In genomic region chr2:17879913-17880274, GRCh38 we compare ENCODE assay signal across 9 cellular contexts. TPM values are rescaled to one million over a fixed set of nuclear protein-coding genes. Genes with fewer than 3 reads are reported as not detected.
A peak's percentile ranks its signal among the peaks of the same experiment; 100 is the strongest.
DNase-seq lines count a peak whose midpoint lies in the region; ATAC-seq and TF ChIP-seq lines count a peak whose summit lies in the region.
"Had no signal": no experiment of that assay in that cellular context is flagged by ENCODE, and none has a peak within 500 bp of the region (broad histone marks: within the 10 kb centered on the region; RNA-seq: fewer than 3 reads in every experiment).

No MANE protein-coding gene starts in this region.

- no peak overlapping the region for H2BK20ac ChIP-seq in H9 (ENCODE audit: low read depth, low read length, poor library complexity, severe bottlenecking)

- no peaks in the 10 kb centered on the region for H4K20me1 ChIP-seq in H9 (ENCODE audit: control insufficient read depth, insufficient read depth, insufficient read length)

- H2AFZ ChIP-seq in H9 (ENCODE audit: low read length), result no peak overlapping the region

- no peak overlapping the region for H2BK15ac ChIP-seq in H9 (ENCODE audit: low read depth, low read length)

- H3K9me3 Mint-ChIP-seq in H9, result peaks cover 0 to 2% of the 10 kb centered on the region in 2 experiments; a peak in 2 of 5 replicates

- peaks cover 36% of the 10 kb centered on the region for H3K27me3 Mint-ChIP-seq in H9 (ENCODE audit: low read depth)

- H3K14ac ChIP-seq in H9 (ENCODE audit: insufficient read depth, low read length), result no peak overlapping the region

- no peak overlapping the region for H4K8ac ChIP-seq in H9 (replicated peaks; ENCODE audit: insufficient read length, low read depth, low read length)

- H3K23me2 ChIP-seq in H9 (ENCODE audit: insufficient read length, low read depth, low read length, poor library complexity, severe bottlenecking), result peaks cover 12% of the 10 kb centered on the region

- no peaks in the 10 kb centered on the region for H3K79me1 ChIP-seq in H9 (ENCODE audit: insufficient read depth, low read depth, low read length, poor library complexity, severe bottlenecking)

- no peak overlapping the region for H4K91ac ChIP-seq in H9 (ENCODE audit: insufficient read length, low read depth, low read length)

- no peak overlapping the region for H3K18ac ChIP-seq in H9 (ENCODE audit: insufficient read length, low read depth, low read length)

- DNase-seq in H9 (no peak), SJCRH30 (no peak), iPS DF 6.9 (ENCODE audit: low read depth, low spot score) (no peak), retinal pigment epithelial cell (ENCODE audit: low read depth) (no peak), aorta (no peak)
- DNase-seq in activated CD4-positive, alpha-beta T cell treated with anti-CD3 and anti-CD28 coated beads, Interleukin-2, amount 50 U/mL, for 48 hours, result no peak
- DNase-seq: kidney glomerular epithelial cell had no signal

- no peak overlapping the region for H3K56ac ChIP-seq in H9 (ENCODE audit: insufficient read length, low read depth, low read length)

- peak overlapping the region; percentile 87 to 94 for H3K4me3 Mint-ChIP-seq in H9

- H3K4me1 ChIP-seq in H9 (ENCODE audit: insufficient read depth, low read length), result no peaks in the 10 kb centered on the region
- 0 out of 2 replicates have a peak, but pooled peaks cover 6% of the 10 kb centered on the region for H3K4me1 ChIP-seq in SJCRH30
- peaks cover 4% of the 10 kb centered on the region; the same call in 1 of the 2 replicates for H3K4me1 ChIP-seq in iPS DF 6.9 (ENCODE audit: control insufficient read depth, insufficient read depth, low read length)
- no peaks in the 10 kb centered on the region for H3K4me1 ChIP-seq in aorta (ENCODE audit: control insufficient read depth in 1 of 2, insufficient read depth in 2 of 2, low read length in 2 of 2)

- no peak overlapping the region for H4K5ac ChIP-seq in H9 (ENCODE audit: insufficient read length, low read depth, low read length)

- peaks cover 18 to 22% of the 10 kb centered on the region in 2 experiments for H3K4me1 Mint-ChIP-seq in H9

- H2BK5ac ChIP-seq in H9 (ENCODE audit: insufficient read length, low read length), result no peak overlapping the region

- no peak for ATAC-seq in aorta (ENCODE audit: low FRiP score)
- no peak for ATAC-seq in HG03108 (IDR thresholded peaks at IDR 0.05; ENCODE audit: unreplicated experiment)
- no peak for ATAC-seq in HG02759 (IDR thresholded peaks at IDR 0.05; ENCODE audit: unreplicated experiment)

- H3K36me3 Mint-ChIP-seq in H9 (ENCODE audit: insufficient read depth in 1 of 3, low read depth in 3 of 3), result peaks cover 0 to 4% (median 2%) of the 10 kb centered on the region in 3 experiments; a peak in 3 of 7 replicates

- H2AK5ac ChIP-seq in H9 (ENCODE audit: insufficient read length, low read length), result no peak overlapping the region

- peak overlapping the region; percentile 46 for H3K9ac ChIP-seq in H9 (ENCODE audit: extremely low read depth, insufficient read length, low read length)

- TF ChIP-seq CTCF in H9 (conservative IDR thresholded peaks at IDR 0.05) (no peak), retinal pigment epithelial cell (conservative IDR thresholded peaks at IDR 0.05; ENCODE audit: low read depth, low read length) (no peak)

- intact Hi-C loops in aorta (cut with DNase I), result loop anchor here in 1 of 2 donors (2.0 to 5.0 kb wide), 2 partner anchors 52 to 97 kb away; no protein-coding TSS in a partner anchor

- H3T11ph ChIP-seq in H9 (ENCODE audit: low read length), result no peak overlapping the region

- H3K36me3 ChIP-seq in SJCRH30 (peaks cover 7% of the 10 kb centered on the region; the same call in 1 of the 2 replicates), iPS DF 6.9 (ENCODE audit: control insufficient read depth, insufficient read depth, low read length) (no peaks in the 10 kb centered on the region), aorta (ENCODE audit: control insufficient read depth in 1 of 2, insufficient read depth in 2 of 2, low read length in 1 of 2) (no peaks in the 10 kb centered on the region)

- no peak overlapping the region for H3K4ac ChIP-seq in H9 (ENCODE audit: low read depth, low read length)

- H3K27ac Mint-ChIP-seq in H9, result peak overlapping the region in 1 of 3 experiments; percentile 24; a peak in 1 of 7 replicates

- H3K27me3 ChIP-seq in H9 (ENCODE audit: insufficient read depth, low read length) (peaks cover 9% of the 10 kb centered on the region; the same call in 1 of the 2 replicates), SJCRH30 (no peaks in the 10 kb centered on the region), iPS DF 6.9 (ENCODE audit: control insufficient read depth, insufficient read depth, low read length) (peaks cover 11% of the 10 kb centered on the region), aorta (ENCODE audit: control insufficient read depth in 1 of 2, insufficient read depth in 2 of 2, low read length in 1 of 2) (no peaks in the 10 kb centered on the region)

- no peak overlapping the region for H3K27ac ChIP-seq in H9 (ENCODE audit: insufficient read length, low read depth, low read length)
- H3K27ac ChIP-seq in SJCRH30, result peak overlapping the region; percentile 84
- no peak overlapping the region for H3K27ac ChIP-seq in iPS DF 6.9 (ENCODE audit: low read length)
- H3K27ac ChIP-seq in aorta (ENCODE audit: low read depth in 1 of 2, low read length in 2 of 2), result no peak overlapping the region

- H2BK120ac ChIP-seq in H9 (ENCODE audit: low read depth, low read length, poor library complexity, severe bottlenecking), result no peak overlapping the region

- H3K79me2 ChIP-seq in H9 (ENCODE audit: insufficient read depth, low read length), result peaks cover 4% of the 10 kb centered on the region; the same call in 1 of the 2 replicates

- WGBS in H9 (ENCODE audit: extremely low coverage, insufficient read length, low lambda C conversion rate), result no CpG with 5 or more reads among the region's 9 CpGs
- no CpG with 5 or more reads among the region's 9 CpGs for WGBS in iPS DF 6.9 (ENCODE audit: insufficient coverage, insufficient read length)
- WGBS in aorta, 2 donors, result 45 to 52% methylated on average over 9 of the region's 9 CpGs

- H3K4me3 ChIP-seq in SJCRH30 (peak overlapping the region; percentile 88), iPS DF 6.9 (ENCODE audit: low read length) (peak overlapping the region; percentile 84; the same call in 1 of the 2 replicates), retinal pigment epithelial cell (ENCODE audit: low read length) (peak overlapping the region; percentile 67), aorta (ENCODE audit: low read length in 2 of 2) (peak overlapping the region in 1 of 2 donors; percentile 51)

- H2BK12ac ChIP-seq in H9 (ENCODE audit: insufficient read length, low read depth, low read length), result no peak overlapping the region

- H3K4me2 ChIP-seq in H9 (ENCODE audit: insufficient read depth, insufficient read length, low read length), result peak overlapping the region; percentile 82

- H3K23ac ChIP-seq in H9 (ENCODE audit: insufficient read length, low read depth, low read length), result no peak overlapping the region

- no peaks in the 10 kb centered on the region for H3K9me3 ChIP-seq in H9 (ENCODE audit: control insufficient read depth, low read depth, low read length)
- H3K9me3 ChIP-seq in SJCRH30 (replicated peaks), result no peaks in the 10 kb centered on the region
- H3K9me3 ChIP-seq in iPS DF 6.9 (ENCODE audit: control insufficient read depth, insufficient read depth, low read length), result no peaks in the 10 kb centered on the region
- H3K9me3 ChIP-seq in aorta (ENCODE audit: control insufficient read depth, low read length), result no peaks in the 10 kb centered on the region

RNA-seq across cellular contexts. Expression of gene KCNS3, which starts 1.4 kb away (rescaled TPM):
- total RNA-seq in H9 (2021), result 7.2 and 8.0 TPM in 2 replicates
- 90.2 and 98.4 TPM in 2 replicates for total RNA-seq in SJCRH30 (2014; rRNA removed; shearing (Covaris generic))
- total RNA-seq in aorta, result 10 to 100 TPM in 1 of 2 donors, 1 to 10 TPM in 1; 8.8 to 13.7 TPM
- 10 to 100 TPM in 1 of 2 donors, 1 to 10 TPM in 1; 5.4 to 15.0 TPM for polyA plus RNA-seq in aorta
